Comparison of ENCODE assay signal across 1 cellular context in genomic region chr7:151239837-151240459, GRCh38.
TF ChIP-seq lines count a peak whose summit lies in the region.

No MANE protein-coding gene starts in this region.

TF ChIP-seq in GM12878, 131 proteins besides CTCF, POLR2A, EP300 and RAD21:
- TF ChIP-seq BCL11A (IDR thresholded peaks at IDR 0.05; ENCODE audit: low read depth, low read length) = no peak
- no peak for TF ChIP-seq LARP7 (IDR thresholded peaks at IDR 0.05)
- TF ChIP-seq CHD4 (IDR thresholded peaks at IDR 0.05) = no peak
